Comparison of ENCODE assay signal across 8 cellular contexts in the genomic region with DNA sequence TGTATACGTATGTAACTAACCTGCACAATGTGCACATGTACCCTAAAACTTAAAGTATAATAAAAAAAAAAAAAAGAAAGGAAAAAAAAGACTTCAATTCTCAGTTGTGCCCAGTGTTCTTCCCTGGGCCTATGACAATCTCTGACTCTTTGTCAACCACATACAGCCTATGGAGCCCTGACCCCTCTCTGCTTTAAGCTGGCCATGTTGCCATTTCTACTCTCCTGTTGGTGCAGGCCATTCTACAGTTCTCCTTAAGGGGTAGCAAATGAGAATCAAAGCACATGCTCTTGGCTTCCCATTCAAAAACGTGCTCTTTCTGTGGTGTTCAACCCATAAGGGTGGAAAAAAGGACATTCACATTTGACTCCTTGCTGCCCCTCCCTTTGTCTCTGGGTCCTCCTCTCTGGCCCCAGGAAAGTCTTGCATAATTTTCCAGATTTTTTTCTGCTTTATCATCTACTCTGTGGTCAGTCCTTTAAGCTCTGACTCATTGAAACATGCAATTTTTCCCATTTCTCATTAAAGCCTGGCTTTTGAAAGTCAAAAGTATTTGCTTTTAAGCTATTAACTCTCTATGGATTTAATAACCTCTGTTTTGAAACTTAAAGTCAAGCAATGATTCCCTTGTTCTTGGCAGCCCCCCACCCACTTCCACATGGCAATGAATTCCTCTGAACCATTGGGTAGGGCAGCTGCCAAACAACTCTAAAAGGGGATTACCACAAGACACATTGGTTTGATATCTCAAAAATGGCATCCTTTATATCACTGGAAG.
A peak's percentile ranks its signal among the peaks of the same experiment; 100 is the strongest.
DNase-seq lines count a peak whose midpoint lies in the region; ATAC-seq and TF ChIP-seq lines count a peak whose summit lies in the region.

No MANE protein-coding gene starts in this region.

- TF ChIP-seq POLR2A in sigmoid colon (IDR thresholded peaks at IDR 0.05) = no peak

- TF ChIP-seq EP300 in sigmoid colon (IDR thresholded peaks at IDR 0.05) = no peak

- intact Hi-C loops in sigmoid colon (cut with DNase I) (no loop called here), posterior cingulate gyrus (cut with DNase I) (no loop called here), upper lobe of right lung (cut with DNase I) (no loop called here)

- no peak for TF ChIP-seq CTCF in retinal pigment epithelial cell (conservative IDR thresholded peaks at IDR 0.05; ENCODE audit: low read depth, low read length)
- TF ChIP-seq CTCF in sigmoid colon (IDR thresholded peaks at IDR 0.05) = no peak
- TF ChIP-seq CTCF in upper lobe of right lung (IDR thresholded peaks at IDR 0.05) = no peak

- H3K27me3 ChIP-seq in sigmoid colon (no peaks in the 10 kb centered on the region), upper lobe of right lung (no peaks in the 10 kb centered on the region)

- 55 to 68% methylated on average over 2 of the region's 2 CpGs for WGBS in sigmoid colon, 2 donors

- H3K27ac ChIP-seq in sigmoid colon (no peak overlapping the region), upper lobe of right lung (no peak overlapping the region)

- H3K4me1 ChIP-seq in sigmoid colon (no peaks in the 10 kb centered on the region), upper lobe of right lung (no peaks in the 10 kb centered on the region)

- no peak overlapping the region for H3K4me3 ChIP-seq in retinal pigment epithelial cell (ENCODE audit: low read length)
- no peak overlapping the region for H3K4me3 ChIP-seq in sigmoid colon
- H3K4me3 ChIP-seq in upper lobe of right lung = no peak overlapping the region

- H3K36me3 ChIP-seq in sigmoid colon (no peaks in the 10 kb centered on the region), upper lobe of right lung (no peaks in the 10 kb centered on the region)

- DNase-seq in GM04503 (ENCODE audit: low read depth) (peak; percentile 97), NOMO-1 treated with DMSO at 0.1 percent for 48 hours (lab: John Stamatoyannopoulos, UW; ENCODE audit: unreplicated experiment) (peak; percentile 52), epidermal melanocyte (ENCODE audit: insufficient read length, low spot score) (peak; percentile 75), retinal pigment epithelial cell (ENCODE audit: low read depth) (peak; percentile 98), NCI-H2029 treated with DMSO at 0.1 percent for 48 hours (lab: John Stamatoyannopoulos, UW) (no peak), sigmoid colon (no peak), posterior cingulate gyrus (no peak), upper lobe of right lung (no peak)

- H3K9me3 ChIP-seq in sigmoid colon = no peaks in the 10 kb centered on the region
- no peaks in the 10 kb centered on the region for H3K9me3 ChIP-seq in upper lobe of right lung

- ATAC-seq in upper lobe of right lung = no peak

Comparison
In these comparisons a context has a peak if more than half of its experiments do, and no peak if none do; other contexts are left out.
1. DNase-seq: peak in GM04503 (single experiment), NOMO-1 treated with DMSO at 0.1 percent for 48 hours (single experiment), epidermal melanocyte (single experiment) and retinal pigment epithelial cell (single experiment); none in NCI-H2029 treated with DMSO at 0.1 percent for 48 hours (single experiment), sigmoid colon (single experiment), posterior cingulate gyrus (0 of 10) and upper lobe of right lung (single experiment).